18 cellular contexts compared by ENCODE assay signal in the genomic region with DNA sequence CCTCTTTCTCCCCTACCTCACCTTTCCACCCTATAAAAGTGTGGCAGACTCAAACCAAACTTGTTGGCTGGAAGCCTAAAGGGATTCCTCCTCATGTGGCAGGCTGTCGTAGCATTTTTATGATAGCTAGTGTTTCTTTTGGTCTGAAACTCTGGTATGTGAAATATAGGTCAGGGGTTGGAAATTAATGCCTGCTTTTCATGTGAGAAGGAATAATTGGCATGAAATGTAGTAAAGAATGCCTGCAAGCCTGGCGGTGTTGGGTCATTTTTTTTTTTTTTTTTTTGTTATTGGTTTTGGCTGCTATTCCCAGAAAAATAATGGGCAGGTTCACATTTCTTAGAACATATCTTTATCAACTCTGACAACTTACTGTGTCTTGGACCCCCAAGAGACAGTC.
"Had no signal": no experiment of that assay in that cellular context is flagged by ENCODE, and none has a peak within 500 bp of the region (broad histone marks: within the 10 kb centered on the region; RNA-seq: fewer than 3 reads in every experiment).

No MANE protein-coding gene starts in this region.

- H3K9me3 Mint-ChIP-seq: activated naive CD4-positive, alpha-beta T cell treated with anti-CD3 and anti-CD28 coated beads for 36 hours; activated naive CD8-positive, alpha-beta T cell treated with anti-CD3 and anti-CD28 coated beads, Interleukin-2, amount 50 U/mL, for 24 hours; activated T-helper 2 cell treated with anti-CD3 and anti-CD28 coated beads, Interferon-gamma antibody, Interleukin-2, Interleukin-4, amounts not matched to agents 10 μg/mL and 5 μg/mL and 100 μg/mL, durations not matched to agents 14 hours and 24 hours and 36 hours; nephron progenitor cell; stimulated activated effector memory CD8-positive, alpha-beta T cell treated with anti-CD3 and anti-CD28 coated beads, Interleukin-12 subunit alpha, Interleukin-12 subunit beta, amount 100 ng/mL, for 72 hours had no signal

- H3K9me3 ChIP-seq: ascending aorta, esophagus muscularis mucosa, ovary, sigmoid colon had no signal

- H3K27ac ChIP-seq: ascending aorta, cardiac muscle cell, esophagus muscularis mucosa, ovary, sigmoid colon had no signal

- H3K27ac Mint-ChIP-seq: activated CD8-positive, alpha-beta memory T cell treated with anti-CD3 and anti-CD28 coated beads, Interleukin-2, amount 10 ng/mL, durations not matched to agents 7 days and 5 days; activated naive CD4-positive, alpha-beta T cell treated with anti-CD3 and anti-CD28 coated beads for 36 hours; activated naive CD8-positive, alpha-beta T cell treated with anti-CD3 and anti-CD28 coated beads, Interleukin-2, amount 50 U/mL, for 24 hours; activated T-helper 2 cell treated with anti-CD3 and anti-CD28 coated beads, Interferon-gamma antibody, Interleukin-2, Interleukin-4, amounts not matched to agents 10 μg/mL and 5 μg/mL and 100 μg/mL, durations not matched to agents 14 hours and 24 hours and 36 hours; nephron progenitor cell; stimulated activated effector memory CD8-positive, alpha-beta T cell treated with anti-CD3 and anti-CD28 coated beads, Interleukin-12 subunit alpha, Interleukin-12 subunit beta, amount 100 ng/mL, for 72 hours had no signal

- H3K36me3 Mint-ChIP-seq: activated CD8-positive, alpha-beta memory T cell treated with anti-CD3 and anti-CD28 coated beads, Interleukin-2, amount 10 ng/mL, durations not matched to agents 7 days and 5 days; stimulated activated effector memory CD8-positive, alpha-beta T cell treated with anti-CD3 and anti-CD28 coated beads, Interleukin-12 subunit alpha, Interleukin-12 subunit beta, amount 100 ng/mL, for 72 hours had no signal

- DNase-seq: activated CD4-positive, alpha-beta T cell treated with anti-CD3 and anti-CD28 coated beads, Interleukin-2, amount 50 U/mL, for 48 hours; activated CD8-positive, alpha-beta memory T cell treated with anti-CD3 and anti-CD28 coated beads, Interleukin-2, amount 10 ng/mL, durations not matched to agents 7 days and 5 days; activated naive CD4-positive, alpha-beta T cell treated with anti-CD3 and anti-CD28 coated beads for 36 hours; activated naive CD8-positive, alpha-beta T cell treated with anti-CD3 and anti-CD28 coated beads, Interleukin-2, amount 50 U/mL, for 24 hours; activated T-cell treated with anti-CD3 and anti-CD28 coated beads, Interleukin-2, amount 50 U/mL, for 1 hour; glutamatergic neuron; hypothalamus; mesendoderm; nephron progenitor cell; ovary; sigmoid colon; T-helper 1 cell; T1000 had no signal

- H3K27me3 ChIP-seq: ascending aorta, cardiac muscle cell, esophagus muscularis mucosa, ovary, sigmoid colon had no signal

- H3K4me1 Mint-ChIP-seq: activated CD8-positive, alpha-beta memory T cell treated with anti-CD3 and anti-CD28 coated beads, Interleukin-2, amount 10 ng/mL, durations not matched to agents 7 days and 5 days; activated naive CD8-positive, alpha-beta T cell treated with anti-CD3 and anti-CD28 coated beads, Interleukin-2, amount 50 U/mL, for 24 hours; nephron progenitor cell; stimulated activated effector memory CD8-positive, alpha-beta T cell treated with anti-CD3 and anti-CD28 coated beads, Interleukin-12 subunit alpha, Interleukin-12 subunit beta, amount 100 ng/mL, for 72 hours had no signal

- H3K4me3 Mint-ChIP-seq: activated CD8-positive, alpha-beta memory T cell treated with anti-CD3 and anti-CD28 coated beads, Interleukin-2, amount 10 ng/mL, durations not matched to agents 7 days and 5 days; activated naive CD4-positive, alpha-beta T cell treated with anti-CD3 and anti-CD28 coated beads for 36 hours; activated naive CD8-positive, alpha-beta T cell treated with anti-CD3 and anti-CD28 coated beads, Interleukin-2, amount 50 U/mL, for 24 hours; nephron progenitor cell; stimulated activated effector memory CD8-positive, alpha-beta T cell treated with anti-CD3 and anti-CD28 coated beads, Interleukin-12 subunit alpha, Interleukin-12 subunit beta, amount 100 ng/mL, for 72 hours had no signal

- ATAC-seq: activated CD8-positive, alpha-beta memory T cell treated with anti-CD3 and anti-CD28 coated beads, Interleukin-2, amount 10 ng/mL, durations not matched to agents 7 days and 5 days; activated naive CD8-positive, alpha-beta T cell treated with anti-CD3 and anti-CD28 coated beads, Interleukin-2, amount 50 U/mL, for 24 hours; stimulated activated effector memory CD8-positive, alpha-beta T cell treated with anti-CD3 and anti-CD28 coated beads, Interleukin-12 subunit alpha, Interleukin-12 subunit beta, amount 100 ng/mL, for 72 hours had no signal

- H3K4me3 ChIP-seq: ascending aorta, cardiac muscle cell, esophagus muscularis mucosa, ovary, sigmoid colon had no signal

- H3K36me3 ChIP-seq: ascending aorta, cardiac muscle cell, esophagus muscularis mucosa, ovary, sigmoid colon had no signal
